ENCODE assay signal across 9 cellular contexts in genomic region chr10:127012769-127013152, GRCh38.
DNase-seq lines count a peak whose midpoint lies in the region; ATAC-seq and TF ChIP-seq lines count a peak whose summit lies in the region.
"Had no signal": no experiment of that assay in that cellular context is flagged by ENCODE, and none has a peak within 500 bp of the region (broad histone marks: within the 10 kb centered on the region; RNA-seq: fewer than 3 reads in every experiment).

No MANE protein-coding gene starts in this region.

- TF ChIP-seq CTCF in HCT116 (IDR thresholded peaks at IDR 0.05 in 2 of 3, conservative IDR thresholded peaks at IDR 0.05 in 1 of 3; ENCODE audit: borderline replicate concordance in 1 of 3, insufficient read depth in 1 of 3, low read depth in 2 of 3, low read length in 2 of 3) (no peak), RWPE2 (IDR thresholded peaks at IDR 0.05; ENCODE audit: poor library complexity, severe bottlenecking) (no peak), heart left ventricle (IDR thresholded peaks at IDR 0.05) (no peak), psoas muscle (IDR thresholded peaks at IDR 0.05) (no peak)

- TF ChIP-seq POLR2A in HCT116 (IDR thresholded peaks at IDR 0.05; ENCODE audit: borderline replicate concordance, extremely low read depth, insufficient read depth, insufficient read length) = no peak
- TF ChIP-seq POLR2A in heart left ventricle (IDR thresholded peaks at IDR 0.05) = no peak

- H3K79me2 ChIP-seq in HCT116 (ENCODE audit: insufficient read depth, low read length) = no peaks in the 10 kb centered on the region

- CTCF ChIA-PET in HCT116 (lab: Charles Lee) = no interaction called here

- H2AFZ ChIP-seq in HCT116 (ENCODE audit: low read depth, low read length, poor library complexity, severe bottlenecking) = no peak overlapping the region

- no peaks in the 10 kb centered on the region for H4K20me1 ChIP-seq in HCT116 (ENCODE audit: insufficient read depth)

- BruUV-seq in HCT116 (replicated peaks; lab: Mats Ljungman, UMichigan) = no TSS peak

- H3K4me3 ChIP-seq in HCT116 (replicated peaks in 1 of 2; ENCODE audit: low read depth in 1 of 2, low read length in 2 of 2) (no peak overlapping the region), RWPE2 (ENCODE audit: severe bottlenecking) (no peak overlapping the region), heart left ventricle (peak overlapping the region in 3 of 12 donors; percentile 18 to 31 (median 26)), psoas muscle (no peak overlapping the region)
- no peak overlapping the region for H3K4me3 ChIP-seq in effector memory CD4-positive, alpha-beta T cell (ENCODE audit: insufficient read depth, low read depth, low read length, poor library complexity, severe bottlenecking)

- WGBS in heart left ventricle, 4 donors = 33 to 49% (median 44%) methylated on average over 9 to 10 of the region's 10 CpGs
- WGBS in psoas muscle, 3 donors = 14 to 29% (median 28%) methylated on average over 10 of the region's 10 CpGs

- H3K4me1 ChIP-seq in HCT116 (ENCODE audit: control insufficient read depth in 1 of 2, insufficient read depth in 2 of 2, low read length in 2 of 2) (peaks cover 0 to 21% of the 10 kb centered on the region in 2 experiments; a peak in 1 of 4 replicates), RWPE2 (ENCODE audit: insufficient read depth, poor library complexity, severe bottlenecking) (peaks cover 14% of the 10 kb centered on the region), heart left ventricle (peaks cover 0 to 21% (median 7%) of the 10 kb centered on the region in 12 donors), psoas muscle (no peaks in the 10 kb centered on the region)
- H3K4me1 ChIP-seq in effector memory CD4-positive, alpha-beta T cell (ENCODE audit: control insufficient read depth, insufficient read depth, low read length, poor library complexity, severe bottlenecking) = no peaks in the 10 kb centered on the region

- intact Hi-C loops in HCT116 (cut with micrococcal nuclease) (no loop called here), heart left ventricle (cut with DNase I) (no loop called here), psoas muscle (cut with DNase I) (no loop called here)

- POLR2A ChIA-PET in HCT116 (lab: Charles Lee) = no interaction called here

- DNase-seq in HCT116 (ENCODE audit: low read depth, low spot score) (peak; percentile 18), RWPE2 (ENCODE audit: low spot score) (no peak), heart left ventricle (peak; percentile 79 to 90 (median 85)), psoas muscle (peak; percentile 60 to 82), NCI-H128 (lab: John Stamatoyannopoulos, UW; ENCODE audit: unreplicated experiment) (no peak), DMS79 (lab: John Stamatoyannopoulos, UW) (no peak)
- no peak for DNase-seq in effector memory CD4-positive, alpha-beta T cell
- no peak for DNase-seq in activated CD4-positive, alpha-beta T cell treated with anti-CD3 and anti-CD28 coated beads, Interleukin-2, amount 50 U/mL, for 1 hour
- DNase-seq: stimulated activated CD4-positive, alpha-beta T cell treated with anti-CD3 and anti-CD28 coated beads, Interleukin-4, amount 100 ng/mL, for 24 hours had no signal

- ATAC-seq in HCT116 (peak; percentile 71), RWPE2 (ENCODE audit: low read depth) (peak; percentile 77), heart left ventricle (peak; percentile 93 to 97 (median 96)), psoas muscle (peak; percentile 90 to 98 (median 97))

- H3K27ac ChIP-seq in HCT116 (ENCODE audit: low read depth, low read length) (no peak overlapping the region), RWPE2 (ENCODE audit: poor library complexity, severe bottlenecking) (no peak overlapping the region), heart left ventricle (peak overlapping the region in 10 of 12 donors; percentile 30 to 82 (median 64)), psoas muscle (no peak overlapping the region)
- H3K27ac ChIP-seq in effector memory CD4-positive, alpha-beta T cell (ENCODE audit: insufficient read depth, low read length, poor library complexity, severe bottlenecking) = no peak overlapping the region

- H3K4me2 ChIP-seq in HCT116 (ENCODE audit: low read length) = no peak overlapping the region

- H3K27me3 ChIP-seq in HCT116 (ENCODE audit: insufficient read depth, low read length) (no peaks in the 10 kb centered on the region), RWPE2 (ENCODE audit: insufficient read depth, poor library complexity, severe bottlenecking) (no peaks in the 10 kb centered on the region), heart left ventricle (no peaks in the 10 kb centered on the region), psoas muscle (ENCODE audit: insufficient read depth in 3 of 3, low read length in 2 of 3) (no peaks in the 10 kb centered on the region)
- no peaks in the 10 kb centered on the region for H3K27me3 ChIP-seq in effector memory CD4-positive, alpha-beta T cell (replicated peaks; ENCODE audit: control insufficient read depth, insufficient read depth, low read length, poor library complexity, severe bottlenecking)

- H3K9me2 ChIP-seq in HCT116 (ENCODE audit: insufficient read depth) = no peaks in the 10 kb centered on the region

- no peaks in the 10 kb centered on the region for H3K9me3 ChIP-seq in HCT116 (ENCODE audit: control insufficient read depth in 1 of 2, insufficient read depth in 1 of 2, low read depth in 1 of 2, low read length in 2 of 2)
- H3K9me3 ChIP-seq in RWPE2 (ENCODE audit: severe bottlenecking) = no peaks in the 10 kb centered on the region
- no peaks in the 10 kb centered on the region for H3K9me3 ChIP-seq in heart left ventricle
- no peaks in the 10 kb centered on the region for H3K9me3 ChIP-seq in psoas muscle
- no peaks in the 10 kb centered on the region for H3K9me3 ChIP-seq in effector memory CD4-positive, alpha-beta T cell (ENCODE audit: control insufficient read depth, low read length)

- peaks cover 0 to 3% of the 10 kb centered on the region in 2 experiments; a peak in 2 of 4 replicates for H3K36me3 ChIP-seq in HCT116 (ENCODE audit: control insufficient read depth in 1 of 2, insufficient read depth in 2 of 2, low read length in 2 of 2)
- H3K36me3 ChIP-seq in RWPE2 (ENCODE audit: low read depth) = peaks cover 40% of the 10 kb centered on the region
- peaks cover 0 to 58% (median 12%) of the 10 kb centered on the region in 9 donors for H3K36me3 ChIP-seq in heart left ventricle
- H3K36me3 ChIP-seq in psoas muscle (ENCODE audit: insufficient read depth in 1 of 2, low read depth in 1 of 2) = peaks cover 0 to 4% of the 10 kb centered on the region in 2 donors
- H3K36me3 ChIP-seq in effector memory CD4-positive, alpha-beta T cell (ENCODE audit: control insufficient read depth, insufficient read depth, low read length) = no peaks in the 10 kb centered on the region

- TF ChIP-seq RAD21 in HCT116 (IDR thresholded peaks at IDR 0.05; ENCODE audit: low read depth) = no peak

- H3K9ac ChIP-seq in HCT116 (ENCODE audit: low read length) = no peak overlapping the region

- RAD21 ChIA-PET in HCT116 (lab: Charles Lee; ENCODE audit: low non-redundant PET in 1 of 2, low total read pairs in 2 of 2, uncharacterized antibody in 2 of 2, unreplicated experiment in 2 of 2) = no interaction called here

TF ChIP-seq in HCT116, 20 proteins besides CTCF, POLR2A, EP300 and RAD21:
- TF ChIP-seq POLR2AphosphoS5 (IDR thresholded peaks at IDR 0.05; ENCODE audit: low read depth, low read length) (no peak), JUND (IDR thresholded peaks at IDR 0.05) (peak; percentile 32; the same call in 1 of the 2 replicates), EGR1 (IDR thresholded peaks at IDR 0.05; ENCODE audit: low read depth) (no peak), SIN3A (IDR thresholded peaks at IDR 0.05; ENCODE audit: low read depth) (peak; percentile 50; the same call in 1 of the 2 replicates)

Comparison
In these comparisons a context has a peak if more than half of its experiments do, and no peak if none do; other contexts are left out.
1. DNase-seq: peak in HCT116 (single experiment), heart left ventricle (5 of 5) and psoas muscle (2 of 2); none in RWPE2 (single experiment), NCI-H128 (single experiment), DMS79 (single experiment), effector memory CD4-positive, alpha-beta T cell (0 of 3) and activated CD4-positive, alpha-beta T cell treated with anti-CD3 and anti-CD28 coated beads, Interleukin-2, amount 50 U/mL, for 1 hour (single experiment).
2. H3K27ac ChIP-seq: peak in heart left ventricle (10 of 12); none in HCT116 (single experiment), RWPE2 (single experiment), psoas muscle (single experiment) and effector memory CD4-positive, alpha-beta T cell (single experiment).
3. Peak in every context shown above with its lines, with median percentiles within 50 percentile points of each other: ATAC-seq.